In genomic region chr15:68299436-68299835, GRCh38 we compare ENCODE assay signal across 8 cellular contexts. TPM values are rescaled to one million over a fixed set of nuclear protein-coding genes. Genes with fewer than 3 reads are reported as not detected.
A peak's percentile ranks its signal among the peaks of the same experiment; 100 is the strongest.
DNase-seq lines count a peak whose midpoint lies in the region; ATAC-seq and TF ChIP-seq lines count a peak whose summit lies in the region.

No MANE protein-coding gene starts in this region.

- no peaks in the 10 kb centered on the region for H3K27me3 ChIP-seq in ascending aorta
- H3K27me3 ChIP-seq in naive thymus-derived CD4-positive, alpha-beta T cell (ENCODE audit: control insufficient read depth in 2 of 2, insufficient read depth in 2 of 2, low read length in 2 of 2): no peaks in the 10 kb centered on the region

- H3K36me3 ChIP-seq in ascending aorta: peaks cover 21 to 61% of the 10 kb centered on the region in 2 donors
- H3K36me3 ChIP-seq in naive thymus-derived CD4-positive, alpha-beta T cell (ENCODE audit: control insufficient read depth in 2 of 3, insufficient read depth in 3 of 3, low read length in 3 of 3): no peaks in the 10 kb centered on the region
- H3K36me3 ChIP-seq in mucosa of descending colon (ENCODE audit: low read depth): no peaks in the 10 kb centered on the region

- peak overlapping the region; percentile 79 to 95 (median 87) for H3K27ac Mint-ChIP-seq in naive thymus-derived CD4-positive, alpha-beta T cell

- intact Hi-C loops in ascending aorta (cut with DNase I): loop anchor here (2.0 to 5.0 kb wide), 2 partner anchors 21 to 42 kb away; no protein-coding TSS in a partner anchor
- intact Hi-C loops in naive thymus-derived CD4-positive, alpha-beta T cell (cut with micrococcal nuclease): loop anchor here (1.0 to 2.0 kb wide), 3 partner anchors 8 to 22 kb away; partner anchors contain the start of gene FEM1B (in 1 of the 2)
- intact Hi-C loops in mucosa of descending colon (cut with DNase I, micrococcal nuclease): no loop called here

- H3K4me1 ChIP-seq in ascending aorta (peaks cover 0 to 16% of the 10 kb centered on the region in 2 donors), mucosa of descending colon (ENCODE audit: low read depth) (peaks cover 29% of the 10 kb centered on the region)
- peaks cover 11 to 16% of the 10 kb centered on the region in 2 donors for H3K4me1 ChIP-seq in naive thymus-derived CD4-positive, alpha-beta T cell (ENCODE audit: control insufficient read depth in 2 of 2, insufficient read depth in 2 of 2, low read length in 2 of 2)

- H3K9me3 ChIP-seq in ascending aorta (no peaks in the 10 kb centered on the region), mucosa of descending colon (no peaks in the 10 kb centered on the region)
- no peaks in the 10 kb centered on the region for H3K9me3 ChIP-seq in naive thymus-derived CD4-positive, alpha-beta T cell (ENCODE audit: control insufficient read depth in 2 of 3, low read length in 3 of 3)

- TF ChIP-seq CTCF in ascending aorta (IDR thresholded peaks at IDR 0.05) (no peak), mucosa of descending colon (IDR thresholded peaks at IDR 0.05) (no peak)

- H3K27ac ChIP-seq in ascending aorta: peak overlapping the region; percentile 35 to 60
- peak overlapping the region; percentile 64 for H3K27ac ChIP-seq in naive thymus-derived CD4-positive, alpha-beta T cell (ENCODE audit: low read depth, low read length)

- no peaks in the 10 kb centered on the region for H3K27me3 Mint-ChIP-seq in naive thymus-derived CD4-positive, alpha-beta T cell

- CTCF ChIA-PET in naive thymus-derived CD4-positive, alpha-beta T cell (lab: Charles Lee): interaction anchor here (0.6 kb wide), 1 partner anchor 46 kb away, joined by 3 read pairs; no protein-coding TSS in a partner anchor

- peak overlapping the region; percentile 58 to 85 (median 81) for H3K4me3 Mint-ChIP-seq in naive thymus-derived CD4-positive, alpha-beta T cell

- POLR2A ChIA-PET in naive thymus-derived CD4-positive, alpha-beta T cell (lab: Charles Lee): interaction anchor here (0.8 to 2.3 kb wide), 4 partner anchors 17 to 245 kb away, joined by 3 to 27 read pairs (median 6); partner anchors contain the start of genes FEM1B and PIAS1

- DNase-seq in AG08395 (ENCODE audit: low spot score) (peak; percentile 50), ascending aorta (ENCODE audit: low spot score in 2 of 2) (no peak), Kasumi-1 (lab: John Stamatoyannopoulos, UW) (no peak), retina (no peak), mucosa of descending colon (no peak)
- DNase-seq in naive thymus-derived CD4-positive, alpha-beta T cell: no peak

- peaks cover 0 to 11% (median 0%) of the 10 kb centered on the region in 11 donors for H3K9me3 Mint-ChIP-seq in naive thymus-derived CD4-positive, alpha-beta T cell

- H3K4me3 ChIP-seq in ascending aorta (peak overlapping the region; percentile 43 to 50), mucosa of descending colon (no peak overlapping the region)
- H3K4me3 ChIP-seq in naive thymus-derived CD4-positive, alpha-beta T cell (ENCODE audit: low read length): peak overlapping the region; percentile 61

- H3K36me3 Mint-ChIP-seq in naive thymus-derived CD4-positive, alpha-beta T cell: peaks cover 0 to 17% (median 12%) of the 10 kb centered on the region in 5 donors

- ATAC-seq in GM21717 (IDR thresholded peaks at IDR 0.05; ENCODE audit: unreplicated experiment) (peak; percentile 6), HG02623 (IDR thresholded peaks at IDR 0.05; ENCODE audit: unreplicated experiment) (no peak), mucosa of descending colon (no peak)
- ATAC-seq in naive thymus-derived CD4-positive, alpha-beta T cell: no peak

- peaks cover 17 to 56% (median 42%) of the 10 kb centered on the region in 7 donors for H3K4me1 Mint-ChIP-seq in naive thymus-derived CD4-positive, alpha-beta T cell

RNA-seq across cellular contexts. Expression of gene FEM1B, which starts 21.9 kb away (rescaled TPM):
- total RNA-seq in ascending aorta (57.0 TPM), mucosa of descending colon (10 to 100 TPM; 50.4 to 65.3 (median 65.3) TPM)
- total RNA-seq in naive thymus-derived CD4-positive, alpha-beta T cell: 10 to 100 TPM; 56.5 to 73.2 (median 62.0) TPM
- 10 to 100 TPM; 12.0 to 12.7 TPM for polyA plus RNA-seq in naive thymus-derived CD4-positive, alpha-beta T cell

Comparison
In these comparisons a context has a peak if more than half of its experiments do, and no peak if none do; other contexts are left out.
1. intact Hi-C loops: an anchor here in ascending aorta (2.0 to 5.0 kb wide) and naive thymus-derived CD4-positive, alpha-beta T cell (1.0 to 2.0 kb wide); none called in mucosa of descending colon.